Comparison of ENCODE assay signal across 15 cellular contexts in genomic region chr2:25332571-25332970, GRCh38. TPM values are rescaled to one million over a fixed set of nuclear protein-coding genes. Genes with fewer than 3 reads are reported as not detected.
DNase-seq lines count a peak whose midpoint lies in the region; ATAC-seq and TF ChIP-seq lines count a peak whose summit lies in the region.
"Had no signal": no experiment of that assay in that cellular context is flagged by ENCODE, and none has a peak within 500 bp of the region (broad histone marks: within the 10 kb centered on the region; RNA-seq: fewer than 3 reads in every experiment).

No MANE protein-coding gene starts in this region.

- peak overlapping the region in 1 of 2 experiments; percentile 77; a peak in 2 of 4 replicates for H3K27ac ChIP-seq in SK-N-SH (ENCODE audit: low read depth in 2 of 2, low read length in 1 of 2)
- H3K27ac ChIP-seq in caudate nucleus (ENCODE audit: low read depth, low read length), result peak overlapping the region; percentile 74
- no peak overlapping the region for H3K27ac ChIP-seq in foreskin keratinocyte
- H3K27ac ChIP-seq: 22Rv1, thoracic aorta had no signal

- H3K27ac Mint-ChIP-seq in stimulated activated naive CD8-positive, alpha-beta T cell treated with anti-CD3 and anti-CD28 coated beads, Interleukin-15, amount 100 ng/mL, for 72 hours, result peak overlapping the region; percentile 54 to 64

- peaks cover 92% of the 10 kb centered on the region for H3K4me1 Mint-ChIP-seq in stimulated activated naive CD8-positive, alpha-beta T cell treated with anti-CD3 and anti-CD28 coated beads, Interleukin-15, amount 100 ng/mL, for 72 hours

- no peaks in the 10 kb centered on the region for H3F3A ChIP-seq in SK-N-SH (replicated peaks; ENCODE audit: insufficient read depth)

- no peak for TF ChIP-seq RAD21 in SK-N-SH (IDR thresholded peaks at IDR 0.05; ENCODE audit: low read length)

- H3K9ac ChIP-seq in SK-N-SH, result no peak overlapping the region

- H3K27me3 ChIP-seq in SK-N-SH (ENCODE audit: insufficient read depth) (no peaks in the 10 kb centered on the region), foreskin keratinocyte (no peaks in the 10 kb centered on the region)
- H3K27me3 ChIP-seq: MG63 had no signal

- no peak overlapping the region for H2AFZ ChIP-seq in SK-N-SH (ENCODE audit: low read depth)

- POLR2A ChIA-PET in SK-N-SH (lab: Yijun Ruan, JAX), result interaction anchor here (1.7 to 1.8 kb wide), 2 partner anchors 16 to 18 kb away, joined by 6 read pairs; no protein-coding TSS in a partner anchor

- peaks cover 22% of the 10 kb centered on the region for H3K79me2 ChIP-seq in SK-N-SH (ENCODE audit: insufficient read depth)

- intact Hi-C loops in mucosa of descending colon (cut with DNase I, micrococcal nuclease), result no loop called here

- peaks cover 3 to 7% of the 10 kb centered on the region in 2 donors for H3K9me3 Mint-ChIP-seq in stimulated activated naive CD8-positive, alpha-beta T cell treated with anti-CD3 and anti-CD28 coated beads, Interleukin-15, amount 100 ng/mL, for 72 hours

- peaks cover 0 to 74% of the 10 kb centered on the region in 2 experiments; a peak in 2 of 4 replicates for H3K4me1 ChIP-seq in SK-N-SH (ENCODE audit: control insufficient read depth in 1 of 2, insufficient read depth in 2 of 2, low read depth in 1 of 2, low read length in 1 of 2)
- H3K4me1 ChIP-seq in mucosa of descending colon (ENCODE audit: low read depth), result peaks cover 4% of the 10 kb centered on the region
- H3K4me1 ChIP-seq in foreskin keratinocyte, result no peaks in the 10 kb centered on the region
- H3K4me1 ChIP-seq: Caco-2 had no signal

- H3K9me2 ChIP-seq in SK-N-SH, result no peaks in the 10 kb centered on the region

- no peak overlapping the region for H3K4me2 ChIP-seq in SK-N-SH

- H3K36me3 ChIP-seq in SK-N-SH (replicated peaks in 1 of 2; ENCODE audit: control insufficient read depth in 1 of 2, insufficient read depth in 2 of 2, low read length in 1 of 2), result peaks cover under 1 to 3% of the 10 kb centered on the region in 2 experiments
- H3K36me3 ChIP-seq in mucosa of descending colon (ENCODE audit: low read depth), result no peaks in the 10 kb centered on the region
- H3K36me3 ChIP-seq: thoracic aorta had no signal

- ATAC-seq in SK-N-SH treated with all-trans-retinoic acid at 6 μM for 48 hours (no peak; the same call in 2 of the 3 replicates), mucosa of descending colon (peak; percentile 59), foreskin keratinocyte (no peak)
- no peak for ATAC-seq in stimulated activated naive CD8-positive, alpha-beta T cell treated with anti-CD3 and anti-CD28 coated beads, Interleukin-15, amount 100 ng/mL, for 72 hours

- TF ChIP-seq CTCF in SK-N-SH (IDR thresholded peaks at IDR 0.05) (no peak), mucosa of descending colon (IDR thresholded peaks at IDR 0.05) (no peak), foreskin keratinocyte (conservative IDR thresholded peaks at IDR 0.05) (no peak)

- H3K9me3 ChIP-seq in SK-N-SH (no peaks in the 10 kb centered on the region), mucosa of descending colon (no peaks in the 10 kb centered on the region)
- H3K9me3 ChIP-seq: Caco-2, thoracic aorta had no signal

- peaks cover 71% of the 10 kb centered on the region for H4K20me1 ChIP-seq in SK-N-SH (ENCODE audit: insufficient read depth)

- H3K4me3 Mint-ChIP-seq in stimulated activated naive CD8-positive, alpha-beta T cell treated with anti-CD3 and anti-CD28 coated beads, Interleukin-15, amount 100 ng/mL, for 72 hours, result no peak overlapping the region

- CTCF ChIA-PET in SK-N-SH (lab: Yijun Ruan, JAX), result interaction anchor here (1.4 to 11.3 kb wide), 3 partner anchors 10 to 44 kb away, joined by 4 to 117 read pairs (median 14); partner anchors contain the start of gene DNMT3A

- WGBS in SK-N-SH (ENCODE audit: low lambda C conversion rate), result 90% methylated on average over 7 of the region's 9 CpGs

- H3K4me3 ChIP-seq in SK-N-SH (ENCODE audit: low read depth in 2 of 2, low read length in 1 of 2), result no peak overlapping the region
- no peak overlapping the region for H3K4me3 ChIP-seq in mucosa of descending colon
- H3K4me3 ChIP-seq: MG63, thoracic aorta had no signal

- peak; percentile 67 for DNase-seq in SK-N-SH
- DNase-seq in caudate nucleus (lab: John Stamatoyannopoulos, UW), result peak in 50 of 61 donors; percentile 22 to 85 (median 61)
- peak in 1 of 3 donors; percentile 53 for DNase-seq in mucosa of descending colon
- DNase-seq in stimulated activated naive CD8-positive, alpha-beta T cell treated with anti-CD3 and anti-CD28 coated beads, Interleukin-15, amount 100 ng/mL, for 72 hours, result no peak
- DNase-seq in inferior parietal cortex (ENCODE audit: extremely low spot score), result no peak
- no peak for DNase-seq in foreskin keratinocyte
- DNase-seq in stimulated activated CD4-positive, alpha-beta T cell treated with anti-CD3 and anti-CD28 coated beads, Interleukin-4, amount 100 ng/mL, for 1 hour, result no peak
- DNase-seq: activated CD4-positive, alpha-beta T cell treated with anti-CD3 and anti-CD28 coated beads for 4 hours; Caco-2; cerebellar nuclear complex; mesendoderm; MG63 had no signal

- no peaks in the 10 kb centered on the region for H3K27me3 Mint-ChIP-seq in stimulated activated naive CD8-positive, alpha-beta T cell treated with anti-CD3 and anti-CD28 coated beads, Interleukin-15, amount 100 ng/mL, for 72 hours

- no peak for TF ChIP-seq EP300 in SK-N-SH (IDR thresholded peaks at IDR 0.05; ENCODE audit: borderline replicate concordance in 1 of 2, low read depth in 1 of 2, low read length in 1 of 2)

TF ChIP-seq in SK-N-SH, 30 proteins besides CTCF, POLR2A, EP300 and RAD21 (continues in another document):
- TF ChIP-seq RCOR1 (IDR thresholded peaks at IDR 0.05; ENCODE audit: low read length) (0 out of 2 replicates have a peak, but pooled peaks have one; percentile 15), MXI1 (IDR thresholded peaks at IDR 0.05; ENCODE audit: low read depth, low read length) (no peak), YY1 (IDR thresholded peaks at IDR 0.05; ENCODE audit: low read depth) (no peak), REST (IDR thresholded peaks at IDR 0.05; ENCODE audit: low read depth, low read length) (no peak)

TF ChIP-seq in SK-N-SH treated with all-trans-retinoic acid at 6 μM for 48 hours, 23 proteins besides CTCF, POLR2A, EP300 and RAD21 (continues in another document):
- TF ChIP-seq RARB (CRISPR knock-in tag; IDR thresholded peaks at IDR 0.05) (no peak), POU6F1 (CRISPR knock-in tag; IDR thresholded peaks at IDR 0.05; ENCODE audit: borderline replicate concordance, low read depth) (no peak), ZNF565 (CRISPR knock-in tag; conservative IDR thresholded peaks at IDR 0.05; ENCODE audit: low read depth) (no peak), ARNTL (CRISPR knock-in tag; IDR thresholded peaks at IDR 0.05; ENCODE audit: borderline replicate concordance, low read depth) (no peak), BACH2 (CRISPR knock-in tag; IDR thresholded peaks at IDR 0.05; ENCODE audit: borderline replicate concordance) (no peak), TSHZ2 (CRISPR knock-in tag; IDR thresholded peaks at IDR 0.05) (no peak), GLIS3 (CRISPR knock-in tag; IDR thresholded peaks at IDR 0.05) (no peak), ESRRG (CRISPR knock-in tag; IDR thresholded peaks at IDR 0.05) (no peak), ZFP3 (CRISPR knock-in tag; IDR thresholded peaks at IDR 0.05) (no peak), TOX (CRISPR knock-in tag; IDR thresholded peaks at IDR 0.05; ENCODE audit: borderline replicate concordance) (no peak), SNAI2 (CRISPR knock-in tag; IDR thresholded peaks at IDR 0.05) (no peak), CSDC2 (CRISPR knock-in tag; IDR thresholded peaks at IDR 0.05) (no peak), ZNF70 (CRISPR knock-in tag; IDR thresholded peaks at IDR 0.05) (no peak), ZFP30 (CRISPR knock-in tag; IDR thresholded peaks at IDR 0.05) (no peak)

RNA-seq across cellular contexts. Expression of gene DNMT3A, which starts 9.2 kb away (rescaled TPM):
- polyA plus RNA-seq in SK-N-SH (2012; rRNA removed) (5.5 and 5.6 TPM in 2 replicates), foreskin keratinocyte (3.0 and 3.2 TPM in 2 replicates)
- 2.3 and 2.6 TPM in 2 replicates for polyA plus RNA-seq in SK-N-SH (2012; cell fraction: cytosol; rRNA removed)
- polyA plus RNA-seq in SK-N-SH (2012; cell fraction: nucleus; rRNA removed), result 18.6 and 20.2 TPM in 2 replicates
- total RNA-seq in mucosa of descending colon (10 to 100 TPM; 31.2 to 50.8 (median 33.0) TPM), foreskin keratinocyte (6.6 and 8.0 TPM in 2 replicates)

Comparison
In these comparisons a context has a peak if more than half of its experiments do, and no peak if none do; other contexts are left out.
1. DNase-seq: peak in SK-N-SH (single experiment) and caudate nucleus (50 of 61); none in stimulated activated naive CD8-positive, alpha-beta T cell treated with anti-CD3 and anti-CD28 coated beads, Interleukin-15, amount 100 ng/mL, for 72 hours (0 of 2), inferior parietal cortex (single experiment), foreskin keratinocyte (0 of 2) and stimulated activated CD4-positive, alpha-beta T cell treated with anti-CD3 and anti-CD28 coated beads, Interleukin-4, amount 100 ng/mL, for 1 hour (single experiment).